In the genomic region with DNA sequence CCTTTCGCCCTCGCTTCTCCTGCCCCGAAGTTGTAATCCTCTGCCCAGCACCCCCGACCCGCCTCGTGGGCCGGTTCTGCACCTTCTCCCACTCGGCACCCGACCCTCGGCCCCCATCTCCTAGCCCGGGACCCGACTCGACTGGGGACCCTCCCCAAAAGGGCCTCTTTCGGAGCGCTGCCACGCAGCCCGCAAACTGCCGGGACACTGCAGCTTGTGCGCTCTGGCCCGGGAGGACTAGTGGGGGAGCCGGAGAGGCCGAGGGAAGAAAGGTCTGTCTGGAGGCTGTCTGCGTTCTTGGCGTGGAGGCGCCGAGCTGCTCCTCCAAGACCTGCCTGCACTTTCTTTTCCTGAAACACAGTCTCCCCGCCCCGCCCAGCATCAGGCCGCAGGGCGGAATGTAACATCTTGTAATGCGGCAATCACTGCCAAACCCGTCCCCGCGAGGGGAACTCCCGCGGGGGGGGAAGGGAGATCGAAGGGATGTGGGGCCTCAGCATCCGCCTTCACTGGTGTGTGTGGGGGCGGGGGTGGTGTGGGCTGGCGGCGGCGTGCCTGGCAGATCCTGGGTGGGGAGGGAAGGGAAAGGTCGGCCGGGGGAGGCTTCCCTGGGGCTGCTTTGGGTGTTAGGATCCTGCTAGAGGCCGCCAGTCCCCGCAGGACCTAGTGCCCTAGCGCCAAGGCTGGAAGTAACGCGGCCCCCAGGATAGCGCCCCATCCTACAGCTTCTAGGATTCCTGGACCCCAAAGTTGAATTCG, we compare ENCODE assay signal across 8 cellular contexts. TPM values are rescaled to one million over a fixed set of nuclear protein-coding genes. Genes with fewer than 3 reads are reported as not detected.
DNase-seq lines count a peak whose midpoint lies in the region; ATAC-seq and TF ChIP-seq lines count a peak whose summit lies in the region.

No MANE protein-coding gene starts in this region.

- no TSS peak for BruUV-seq in PC-3 (replicated peaks; lab: Mats Ljungman, UMichigan)

- no peaks in the 10 kb centered on the region for H3K9me3 ChIP-seq in PC-3 (ENCODE audit: low read length)

- peaks cover 31% of the 10 kb centered on the region for H3K4me1 ChIP-seq in PC-3 (ENCODE audit: insufficient read depth, low read length)
- peaks cover 18% of the 10 kb centered on the region for H3K4me1 ChIP-seq in foreskin keratinocyte

- no peaks in the 10 kb centered on the region for H3K9me2 ChIP-seq in PC-3 (replicated peaks; ENCODE audit: low read length)

- POLR2A ChIA-PET in PC-3 (lab: Charles Lee; ENCODE audit: unreplicated experiment), result no interaction called here

- H4K20me1 ChIP-seq in PC-3 (ENCODE audit: low read length), result no peaks in the 10 kb centered on the region

- H3K36me3 ChIP-seq in PC-3 (ENCODE audit: low read depth, low read length), result no peaks in the 10 kb centered on the region

- peak overlapping the region; percentile 97 for H2AFZ ChIP-seq in PC-3 (ENCODE audit: low read length)

- peak overlapping the region; percentile 97 for H3K4me3 ChIP-seq in PC-3 (ENCODE audit: low read length)

- peak overlapping the region; percentile 90 for H3K9ac ChIP-seq in PC-3 (ENCODE audit: low read length)

- H3K27ac ChIP-seq in PC-3 (ENCODE audit: low read length) (peak overlapping the region; percentile 93), foreskin keratinocyte (peak overlapping the region; percentile 97)

- no peaks in the 10 kb centered on the region for H3K27me3 ChIP-seq in PC-3 (ENCODE audit: low read length)
- no peaks in the 10 kb centered on the region for H3K27me3 ChIP-seq in foreskin keratinocyte

- no peak for TF ChIP-seq CTCF in AG09319 (IDR thresholded peaks at IDR 0.05; ENCODE audit: low read depth, low read length)
- TF ChIP-seq CTCF in GM20000 (IDR thresholded peaks at IDR 0.05; ENCODE audit: extremely low read depth, missing control alignments), result no peak
- TF ChIP-seq CTCF in PC-3 (conservative IDR thresholded peaks at IDR 0.05; ENCODE audit: low read depth, low read length), result no peak
- TF ChIP-seq CTCF in foreskin keratinocyte (conservative IDR thresholded peaks at IDR 0.05), result no peak

- H3F3A ChIP-seq in PC-3 (ENCODE audit: low read length, unreplicated experiment), result peaks cover 6% of the 10 kb centered on the region

- CTCF ChIA-PET in PC-3 (lab: Charles Lee), result interaction anchor here (0.6 to 0.7 kb wide), 2 partner anchors 137 to 173 kb away, joined by 3 to 4 read pairs; a partner anchor contains a TSS

- peak; percentile 47 for ATAC-seq in PC-3
- ATAC-seq in foreskin keratinocyte, result peak; percentile 47
- no peak for ATAC-seq in HG03521 (IDR thresholded peaks at IDR 0.05; ENCODE audit: unreplicated experiment)

- no peaks in the 10 kb centered on the region for H3K79me2 ChIP-seq in PC-3 (ENCODE audit: low read length)

- intact Hi-C loops in PC-3 (cut with micrococcal nuclease), result loop anchor here (2.0 kb wide), 2 partner anchors 57 to 95 kb away; no protein-coding TSS in a partner anchor
- intact Hi-C loops in posterior vena cava (cut with DNase I), result no loop called here

- H3K4me2 ChIP-seq in PC-3 (ENCODE audit: low read length), result peak overlapping the region; percentile 100

- DNase-seq in AG09319 (ENCODE audit: extremely low read depth, low read depth) (peak; percentile 96), GM20000 (ENCODE audit: low spot score) (peak; percentile 82), PC-3 (peak; percentile 91), foreskin keratinocyte (peak; percentile 83 to 88), posterior vena cava (ENCODE audit: low spot score) (peak; percentile 84), SHP77 (lab: John Stamatoyannopoulos, UW) (no peak)
- peak; percentile 60 for DNase-seq in activated effector memory CD4-positive, alpha-beta T cell treated with Interleukin-2 at 50 U/mL for 16 hours

RNA-seq across cellular contexts. Expression of a gene that starts 7.4 kb away (rescaled TPM):
- total RNA-seq in PC-3 (2014; rRNA removed), result 0.29 and 1.4 TPM in 2 replicates
- 1.1 and 1.4 TPM in 2 replicates for total RNA-seq in foreskin keratinocyte
- polyA plus RNA-seq in foreskin keratinocyte, result 1.1 and 1.9 TPM in 2 replicates
- total RNA-seq in posterior vena cava, result not detected

RNA-seq across cellular contexts. Expression of a gene that starts 10.0 kb away (rescaled TPM):
- total RNA-seq in PC-3 (2014; rRNA removed) (7.6 and 13.2 TPM in 2 replicates), foreskin keratinocyte (6.2 and 7.0 TPM in 2 replicates), posterior vena cava (not detected)
- 5.9 and 6.5 TPM in 2 replicates for polyA plus RNA-seq in foreskin keratinocyte

Comparison
In these comparisons a context has a peak if more than half of its experiments do, and no peak if none do; other contexts are left out.
1. DNase-seq: peak in AG09319 (single experiment), GM20000 (single experiment), PC-3 (single experiment), activated effector memory CD4-positive, alpha-beta T cell treated with Interleukin-2 at 50 U/mL for 16 hours (single experiment), foreskin keratinocyte (2 of 2) and posterior vena cava (single experiment); none in SHP77 (0 of 2).